24 cellular contexts compared by ENCODE assay signal in the genomic region with DNA sequence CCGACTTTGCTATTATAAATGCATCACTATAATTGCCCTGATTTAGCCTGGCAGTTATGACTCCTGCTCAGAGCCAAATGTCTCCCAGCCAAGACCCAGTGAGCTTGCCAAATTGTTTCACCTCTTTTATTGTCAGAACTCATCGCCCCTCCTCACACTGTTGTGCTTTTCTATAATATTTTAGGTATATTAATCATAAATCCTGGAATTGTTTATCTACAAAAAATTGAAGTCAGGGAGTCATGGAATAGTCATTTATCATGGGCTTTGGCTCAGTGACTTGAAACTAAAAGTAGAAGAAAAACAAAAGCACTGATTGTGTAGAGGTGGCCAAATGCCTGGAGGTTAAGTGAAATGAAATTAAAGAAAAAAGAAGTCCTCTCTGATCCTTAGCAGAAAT.
A peak's percentile ranks its signal among the peaks of the same experiment; 100 is the strongest.
DNase-seq lines count a peak whose midpoint lies in the region; ATAC-seq and TF ChIP-seq lines count a peak whose summit lies in the region.
"Had no signal": no experiment of that assay in that cellular context is flagged by ENCODE, and none has a peak within 500 bp of the region (broad histone marks: within the 10 kb centered on the region; RNA-seq: fewer than 3 reads in every experiment).

No MANE protein-coding gene starts in this region.

- peak overlapping the region; percentile 55 for H3K27ac ChIP-seq in left ventricle myocardium inferior (replicated peaks)
- H3K27ac ChIP-seq in adrenal gland: no peak overlapping the region
- no peak overlapping the region for H3K27ac ChIP-seq in uterus
- H3K27ac ChIP-seq: epithelial cell of prostate, gastroesophageal sphincter, GM23248, neutrophil, upper lobe of left lung had no signal

- H3K27me3 ChIP-seq in left ventricle myocardium inferior (ENCODE audit: low read depth) (no peaks in the 10 kb centered on the region), adrenal gland (no peaks in the 10 kb centered on the region), uterus (no peaks in the 10 kb centered on the region)
- H3K27me3 ChIP-seq: gastroesophageal sphincter, upper lobe of left lung had no signal

- H3K36me3 ChIP-seq in left ventricle myocardium inferior (no peaks in the 10 kb centered on the region), adrenal gland (replicated peaks in 1 of 2) (no peaks in the 10 kb centered on the region), uterus (no peaks in the 10 kb centered on the region)
- H3K36me3 ChIP-seq: gastroesophageal sphincter, neutrophil, upper lobe of left lung had no signal

- H3K4me1 ChIP-seq in left ventricle myocardium inferior (peaks cover 6% of the 10 kb centered on the region), adrenal gland (replicated peaks in 1 of 2) (no peaks in the 10 kb centered on the region), uterus (no peaks in the 10 kb centered on the region)
- H3K4me1 ChIP-seq: upper lobe of left lung had no signal

- intact Hi-C loops in left ventricle myocardium inferior (cut with micrococcal nuclease) (no loop called here), Right ventricle myocardium superior (cut with DNase I) (no loop called here), adrenal gland (cut with DNase I) (no loop called here), uterus (cut with DNase I; ENCODE audit: low total_unique reads) (no loop called here)

- WGBS in adrenal gland, 4 donors: 11 to 22% (median 13%) methylated on average over 2 of the region's 2 CpGs

- no peak for DNase-seq in left ventricle myocardium inferior
- no peak for DNase-seq in Right ventricle myocardium superior
- DNase-seq in adrenal gland: peak in 4 of 7 donors; percentile 2 to 55 (median 18)
- DNase-seq in fibroblast of pulmonary artery (ENCODE audit: low read depth): peak; percentile 48
- DNase-seq in uterus: peak; percentile 15 to 23
- no peak for DNase-seq in KG1 (lab: John Stamatoyannopoulos, UW)
- DNase-seq: activated CD8-positive, alpha-beta memory T cell treated with anti-CD3 and anti-CD28 coated beads, Interleukin-2, amount 50 U/mL, for 48 hours; activated effector memory CD4-positive, alpha-beta T cell treated with Interleukin-2 at 50 U/mL for 16 hours; activated naive CD8-positive, alpha-beta T cell treated with anti-CD3 and anti-CD28 coated beads, Interleukin-2, amount 10 ng/mL, durations not matched to agents 7 days and 5 days; COR-L47; GM23248; HFFc6; NCI-H2029; NCI-H510A; retina; stimulated activated CD4-positive, alpha-beta T cell treated with anti-CD3 and anti-CD28 coated beads, Interleukin-12 subunit alpha, Interleukin-12 subunit beta, amount 100 ng/mL, for 4 hours; T-helper 9 cell; upper lobe of left lung had no signal

- H3K4me3 ChIP-seq in left ventricle myocardium inferior (no peak overlapping the region), adrenal gland (no peak overlapping the region), fibroblast of pulmonary artery (replicated peaks; ENCODE audit: low read depth, low read length) (no peak overlapping the region), uterus (no peak overlapping the region)
- H3K4me3 ChIP-seq: gastroesophageal sphincter, GM23248, upper lobe of left lung had no signal

- ATAC-seq in Right ventricle myocardium superior (ENCODE audit: poor library complexity): no peak
- ATAC-seq in HG02973 (IDR thresholded peaks at IDR 0.05; ENCODE audit: unreplicated experiment): no peak
- no peak for ATAC-seq in HG03571 (IDR thresholded peaks at IDR 0.05; ENCODE audit: unreplicated experiment)
- ATAC-seq: gastroesophageal sphincter, WTC11 had no signal

- TF ChIP-seq CTCF in left ventricle myocardium inferior (IDR thresholded peaks at IDR 0.05; ENCODE audit: borderline replicate concordance) (no peak), adrenal gland (IDR thresholded peaks at IDR 0.05) (no peak), fibroblast of pulmonary artery (IDR thresholded peaks at IDR 0.05; ENCODE audit: low read length, missing control alignments) (no peak), uterus (IDR thresholded peaks at IDR 0.05) (no peak)

- H3K9me3 ChIP-seq in left ventricle myocardium inferior (replicated peaks) (no peaks in the 10 kb centered on the region), adrenal gland (replicated peaks in 1 of 3) (no peaks in the 10 kb centered on the region), uterus (no peaks in the 10 kb centered on the region)
- H3K9me3 ChIP-seq: gastroesophageal sphincter, neutrophil, upper lobe of left lung had no signal

- TF ChIP-seq POLR2A in adrenal gland (IDR thresholded peaks at IDR 0.05) (no peak), uterus (IDR thresholded peaks at IDR 0.05) (no peak)

Comparison
In these comparisons a context has a peak if more than half of its experiments do, and no peak if none do; other contexts are left out.
1. DNase-seq: peak in adrenal gland (4 of 7), fibroblast of pulmonary artery (single experiment) and uterus (2 of 2); none in left ventricle myocardium inferior (single experiment), Right ventricle myocardium superior (single experiment) and KG1 (single experiment).